ENCODE assay signal across 8 cellular contexts in genomic region chr3:186241910-186242821, GRCh38.
A peak's percentile ranks its signal among the peaks of the same experiment; 100 is the strongest.
DNase-seq lines count a peak whose midpoint lies in the region; ATAC-seq and TF ChIP-seq lines count a peak whose summit lies in the region.

No MANE protein-coding gene starts in this region.

- DNase-seq in COLO668 (lab: John Stamatoyannopoulos, UW; ENCODE audit: unreplicated experiment), result peak; percentile 73
- DNase-seq in OCI-M1 (lab: John Stamatoyannopoulos, UW), result peak; percentile 93
- peak; percentile 42 to 72 for DNase-seq in activated naive CD4-positive, alpha-beta T cell treated with anti-CD3 and anti-CD28 coated beads, Interleukin-2, amount 50 U/mL, for 72 hours (ENCODE audit: low spot score in 2 of 2)
- peak; percentile 73 to 86 (median 80) for DNase-seq in heart left ventricle
- DNase-seq in prostate gland (ENCODE audit: low spot score), result peak; percentile 54
- no peak for DNase-seq in SK-N-DZ (ENCODE audit: low spot score)

- peaks cover 0 to 44% (median 23%) of the 10 kb centered on the region in 12 donors for H3K4me1 ChIP-seq in heart left ventricle
- H3K4me1 ChIP-seq in prostate gland (replicated peaks), result no peaks in the 10 kb centered on the region

- H3K36me3 ChIP-seq in heart left ventricle, result peaks cover 0 to 20% (median 0%) of the 10 kb centered on the region in 9 donors
- H3K36me3 ChIP-seq in prostate gland, result no peaks in the 10 kb centered on the region

- intact Hi-C loops in heart left ventricle (cut with DNase I), result loop anchor here in 9 of 10 donors (1.0 to 10.0 kb wide), 6 partner anchors 134 to 260 kb away; no protein-coding TSS in a partner anchor
- intact Hi-C loops in prostate gland (cut with DNase I), result loop anchor here (5.0 kb wide), 1 partner anchor 260 kb away; no protein-coding TSS in a partner anchor

- no peak for TF ChIP-seq POLR2A in heart left ventricle (IDR thresholded peaks at IDR 0.05)
- no peak for TF ChIP-seq POLR2A in prostate gland (IDR thresholded peaks at IDR 0.05)

- peak overlapping the region in 11 of 12 donors; percentile 9 to 56 (median 33) for H3K4me3 ChIP-seq in heart left ventricle
- no peak overlapping the region for H3K4me3 ChIP-seq in prostate gland

- H3K27me3 ChIP-seq in heart left ventricle (no peaks in the 10 kb centered on the region), prostate gland (replicated peaks; ENCODE audit: insufficient read depth) (no peaks in the 10 kb centered on the region)

- H3K27ac ChIP-seq in heart left ventricle, result peak overlapping the region; percentile 11 to 82 (median 69)
- H3K27ac ChIP-seq in prostate gland, result no peak overlapping the region

- WGBS in heart left ventricle, 4 donors, result 13 to 21% (median 18%) methylated on average over 19 to 21 of the region's 21 CpGs
- WGBS in prostate gland, result 23% methylated on average over 21 of the region's 21 CpGs

- H3K9me3 Mint-ChIP-seq in activated naive CD4-positive, alpha-beta T cell treated with anti-CD3 and anti-CD28 coated beads, Interleukin-2, amount 50 U/mL, for 72 hours, result no peaks in the 10 kb centered on the region

- peak overlapping the region in 1 of 2 donors; percentile 80 for H3K27ac Mint-ChIP-seq in activated naive CD4-positive, alpha-beta T cell treated with anti-CD3 and anti-CD28 coated beads, Interleukin-2, amount 50 U/mL, for 72 hours

- peak; percentile 87 for ATAC-seq in GM19351 (IDR thresholded peaks at IDR 0.05; ENCODE audit: unreplicated experiment)
- ATAC-seq in HG03378 (IDR thresholded peaks at IDR 0.05; ENCODE audit: unreplicated experiment), result peak; percentile 59
- peak; percentile 96 to 97 for ATAC-seq in activated naive CD4-positive, alpha-beta T cell treated with anti-CD3 and anti-CD28 coated beads, Interleukin-2, amount 50 U/mL, for 72 hours
- ATAC-seq in heart left ventricle, result peak; percentile 92 to 97 (median 96)

- no peaks in the 10 kb centered on the region for H3K36me3 Mint-ChIP-seq in activated naive CD4-positive, alpha-beta T cell treated with anti-CD3 and anti-CD28 coated beads, Interleukin-2, amount 50 U/mL, for 72 hours

- H3K9me3 ChIP-seq in heart left ventricle, result no peaks in the 10 kb centered on the region
- no peaks in the 10 kb centered on the region for H3K9me3 ChIP-seq in prostate gland

- TF ChIP-seq CTCF in heart left ventricle (IDR thresholded peaks at IDR 0.05) (peak; percentile 32 to 66 (median 45)), prostate gland (IDR thresholded peaks at IDR 0.05) (peak in 3 of 4 experiments; percentile 45 to 48 (median 47))

Comparison
In these comparisons a context has a peak if more than half of its experiments do, and no peak if none do; other contexts are left out.
1. H3K27ac ChIP-seq: peak in heart left ventricle (12 of 12); none in prostate gland (0 of 2).
2. H3K4me3 ChIP-seq: peak in heart left ventricle (11 of 12); none in prostate gland (0 of 2).
3. Peak in every context shown above with its lines, with median percentiles within 50 percentile points of each other: ATAC-seq.